1 cellular context compared by ENCODE assay signal in genomic region chr10:129605986-129606518, GRCh38.
A peak's percentile ranks its signal among the peaks of the same experiment; 100 is the strongest.
TF ChIP-seq lines count a peak whose summit lies in the region.

No MANE protein-coding gene starts in this region.

TF ChIP-seq in GM12878, 131 proteins besides CTCF, POLR2A, EP300 and RAD21 (continued from another document):
- TF ChIP-seq REST (IDR thresholded peaks at IDR 0.05; ENCODE audit: low read depth, low read length): no peak
- no peak for TF ChIP-seq MLLT1 (IDR thresholded peaks at IDR 0.05)
- no peak for TF ChIP-seq ETV6 (conservative IDR thresholded peaks at IDR 0.05 in 1 of 2, IDR thresholded peaks at IDR 0.05 in 1 of 2; ENCODE audit: borderline replicate concordance in 1 of 2, low read depth in 1 of 2)
- 0 out of 2 replicates have a peak, but pooled peaks have one; percentile 18 for TF ChIP-seq STAT3 (IDR thresholded peaks at IDR 0.05; ENCODE audit: low read depth, low read length)
- TF ChIP-seq ATF7 (IDR thresholded peaks at IDR 0.05; ENCODE audit: low read depth): peak; percentile 44; the same call in 1 of the 2 replicates
- peak; percentile 67 for TF ChIP-seq CREM (IDR thresholded peaks at IDR 0.05; ENCODE audit: low read depth)
- no peak for TF ChIP-seq ZNF384 (IDR thresholded peaks at IDR 0.05; ENCODE audit: borderline replicate concordance, low read depth, low read length)
- no peak for TF ChIP-seq POLR2AphosphoS5 (IDR thresholded peaks at IDR 0.05; ENCODE audit: low read length)
- no peak for TF ChIP-seq TARDBP (IDR thresholded peaks at IDR 0.05; ENCODE audit: borderline replicate concordance)
- TF ChIP-seq IRF4 (IDR thresholded peaks at IDR 0.05; ENCODE audit: low read depth, low read length): 0 out of 2 replicates have a peak, but pooled peaks have one; percentile 35
- no peak for TF ChIP-seq MEF2A (IDR thresholded peaks at IDR 0.05; ENCODE audit: insufficient read depth, low read depth, low read length)
- no peak for TF ChIP-seq ESRRA (IDR thresholded peaks at IDR 0.05; ENCODE audit: low read length)
- no peak for TF ChIP-seq EZH2 (IDR thresholded peaks at IDR 0.05; ENCODE audit: borderline replicate concordance, control insufficient read depth, low read depth, low read length)
